In genomic region chr16:8872967-8873865, GRCh38 we compare ENCODE assay signal across 1 cellular context.
TF ChIP-seq lines count a peak whose summit lies in the region.

No MANE protein-coding gene starts in this region.

TF ChIP-seq in SK-N-SH, 30 proteins besides CTCF, POLR2A, EP300 and RAD21 (continued from another document):
- TF ChIP-seq REST (IDR thresholded peaks at IDR 0.05; ENCODE audit: low read depth, low read length) (no peak), USF1 (IDR thresholded peaks at IDR 0.05; ENCODE audit: borderline replicate concordance, low read depth) (no peak), GATA2 (CRISPR knock-in tag; IDR thresholded peaks at IDR 0.05) (no peak), RCOR1 (IDR thresholded peaks at IDR 0.05; ENCODE audit: low read length) (no peak), POLR2AphosphoS5 (IDR thresholded peaks at IDR 0.05; ENCODE audit: low read depth, low read length) (no peak)
